23 cellular contexts compared by ENCODE assay signal in genomic region chr18:36038102-36038663, GRCh38.
"Had no signal": no experiment of that assay in that cellular context is flagged by ENCODE, and none has a peak within 500 bp of the region (broad histone marks: within the 10 kb centered on the region; RNA-seq: fewer than 3 reads in every experiment).

No MANE protein-coding gene starts in this region.

- ATAC-seq: Right ventricle myocardium inferior, T-cell had no signal

- H3K27ac Mint-ChIP-seq: T-cell had no signal

- H3K4me3 ChIP-seq: MG63, PC-9, Peyer's patch had no signal

- H3K36me3 ChIP-seq: Peyer's patch had no signal

- H3K9me3 ChIP-seq: SK-N-SH had no signal

- H3K9ac ChIP-seq: SK-N-SH had no signal

- H3K27me3 Mint-ChIP-seq: T-cell had no signal

- H3K4me3 Mint-ChIP-seq: T-cell had no signal

- H3K27ac ChIP-seq: HL-60, PC-9, Peyer's patch had no signal

- H3K4me1 ChIP-seq: Peyer's patch had no signal

- H3K27me3 ChIP-seq: MG63, Peyer's patch had no signal

- DNase-seq: Karpas-422, KG1, MG63, NCI-H1092, NCI-H1105 treated with DMSO at 0.1 percent for 48 hours, NCI-H1417 treated with DMSO at 0.1 percent for 48 hours, NCI-H146, NCI-H1694 treated with DMSO at 0.1 percent for 48 hours, NCI-H1930, NCI-H2081, NCI-H2107, NCI-H2227 treated with DMSO at 0.1 percent for 48 hours, NCI-H524, NCI-H526 treated with DMSO at 0.1 percent for 48 hours, NCI-H774, PC-9, Peyer's patch, SIG-M5, SK-N-SH, SW 1271, T-cell had no signal
